Comparison of ENCODE assay signal across 14 cellular contexts in the genomic region with DNA sequence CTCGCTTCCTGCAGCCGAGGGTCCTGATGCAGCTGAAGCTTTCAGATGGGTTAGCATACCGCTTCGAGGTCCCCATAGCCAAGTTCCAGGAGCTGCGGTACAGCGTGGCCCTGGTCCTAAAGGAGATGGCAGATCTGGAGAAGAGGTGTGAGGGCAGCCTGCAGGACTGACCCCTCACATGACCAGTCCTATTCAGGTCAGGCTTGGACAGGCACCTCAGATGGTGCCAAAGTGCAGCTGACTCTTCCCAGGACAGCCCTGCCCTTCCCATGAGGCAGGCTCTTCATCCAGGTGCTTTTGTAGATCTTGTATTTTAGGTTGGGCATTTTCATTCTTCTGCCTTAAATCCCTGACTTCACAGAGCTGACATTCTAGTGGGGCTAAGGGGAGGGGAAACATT.
"Had no signal": no experiment of that assay in that cellular context is flagged by ENCODE, and none has a peak within 500 bp of the region (broad histone marks: within the 10 kb centered on the region; RNA-seq: fewer than 3 reads in every experiment).

No MANE protein-coding gene starts in this region.

- H3K27me3 Mint-ChIP-seq: type B pancreatic cell had no signal

- DNase-seq: activated CD4-positive, alpha-beta T cell treated with anti-CD3 and anti-CD28 coated beads for 4 hours; activated naive CD4-positive, alpha-beta T cell treated with Interleukin-2 at 50 U/mL for 16 hours; heart left ventricle; islet precursor cell; stimulated activated CD4-positive, alpha-beta T cell treated with anti-CD3 and anti-CD28 coated beads, Interleukin-2, amount 100 ng/mL, for 24 hours; stimulated activated naive CD4-positive, alpha-beta T cell; substantia nigra; T-helper 1 cell had no signal

- H3K4me3 Mint-ChIP-seq: neural progenitor cell, type B pancreatic cell had no signal

- H3K4me1 Mint-ChIP-seq: neural progenitor cell had no signal

- H3K4me3 ChIP-seq: cardiac muscle cell, heart left ventricle, neural progenitor cell, right atrium auricular region had no signal

- H3K27ac ChIP-seq: cardiac muscle cell, heart left ventricle, neural progenitor cell, right atrium auricular region had no signal

- H2AFZ ChIP-seq: neural progenitor cell had no signal

- H3K36me3 ChIP-seq: cardiac muscle cell, heart left ventricle, neural progenitor cell, right atrium auricular region had no signal

- ATAC-seq: heart left ventricle had no signal

- H3K9me3 Mint-ChIP-seq: neural progenitor cell, type B pancreatic cell had no signal

- H3K4me1 ChIP-seq: neural progenitor cell, right atrium auricular region had no signal

- H3K9ac ChIP-seq: neural progenitor cell had no signal

- H3K36me3 Mint-ChIP-seq: neural progenitor cell had no signal

- FAIRE-seq: astrocyte, frontal cortex had no signal

- H3K4me2 ChIP-seq: neural progenitor cell had no signal

- H3K9me3 ChIP-seq: heart left ventricle, right atrium auricular region had no signal

- H3K27ac Mint-ChIP-seq: neural progenitor cell had no signal

- H3K27me3 ChIP-seq: cardiac muscle cell, heart left ventricle, neural progenitor cell, right atrium auricular region had no signal
